19 cellular contexts compared by ENCODE assay signal in genomic region chr7:117172283-117172682, GRCh38.
A peak's percentile ranks its signal among the peaks of the same experiment; 100 is the strongest.
DNase-seq lines count a peak whose midpoint lies in the region; ATAC-seq and TF ChIP-seq lines count a peak whose summit lies in the region.
"Had no signal": no experiment of that assay in that cellular context is flagged by ENCODE, and none has a peak within 500 bp of the region (broad histone marks: within the 10 kb centered on the region; RNA-seq: fewer than 3 reads in every experiment).

No MANE protein-coding gene starts in this region.

- no peak overlapping the region for H3K4me3 ChIP-seq in cardiac muscle cell
- H3K4me3 ChIP-seq in hepatocyte, result no peak overlapping the region
- H3K4me3 ChIP-seq in colonic mucosa, result no peak overlapping the region
- H3K4me3 ChIP-seq: BLaER1, GM23248 had no signal

- whole genome bisulfite sequencing in hepatocyte (ENCODE audit: low lambda C conversion rate, missing lambda C conversion rate), result 57% methylated on average over 2 of the region's 2 CpGs

- H3K27me3 Mint-ChIP-seq in mesothelial cell of epicardium (ENCODE audit: low read depth), result no peaks in the 10 kb centered on the region
- H3K27me3 Mint-ChIP-seq: B cell; CD4-positive, CD25-positive, alpha-beta regulatory T cell had no signal

- H3K9me2 ChIP-seq in hepatocyte (replicated peaks; ENCODE audit: insufficient read depth), result no peaks in the 10 kb centered on the region

- intact Hi-C loops in left cardiac atrium (cut with DNase I), result no loop called here
- intact Hi-C loops in colonic mucosa (cut with DNase I), result no loop called here

- TF ChIP-seq CTCF in cardiac muscle cell (IDR thresholded peaks at IDR 0.05; ENCODE audit: low read depth, low read length) (no peak), hepatocyte (IDR thresholded peaks at IDR 0.05; ENCODE audit: poor library complexity) (no peak), mesothelial cell of epicardium (IDR thresholded peaks at IDR 0.05; ENCODE audit: unreplicated experiment) (no peak), colonic mucosa (IDR thresholded peaks at IDR 0.05) (no peak)

- no peak for ATAC-seq in left cardiac atrium
- ATAC-seq: CD8-positive, alpha-beta T cell had no signal

- H2AFZ ChIP-seq in hepatocyte, result no peak overlapping the region
- H2AFZ ChIP-seq: GM23248 had no signal

- H3K9me3 ChIP-seq in cardiac muscle cell (ENCODE audit: low read depth), result no peaks in the 10 kb centered on the region
- H3K9me3 ChIP-seq in hepatocyte (ENCODE audit: low read depth), result no peaks in the 10 kb centered on the region
- no peaks in the 10 kb centered on the region for H3K9me3 ChIP-seq in colonic mucosa
- H3K9me3 ChIP-seq: BLaER1, Caco-2 had no signal

- H3K27me3 ChIP-seq in cardiac muscle cell (no peaks in the 10 kb centered on the region), hepatocyte (no peaks in the 10 kb centered on the region), colonic mucosa (no peaks in the 10 kb centered on the region)
- H3K27me3 ChIP-seq: BLaER1 had no signal

- H3K9ac ChIP-seq in colonic mucosa (ENCODE audit: low read depth in 2 of 2, low read length in 2 of 2), result no peak overlapping the region
- H3K9ac ChIP-seq: BLaER1, GM23248 had no signal

- H3K4me3 Mint-ChIP-seq in mesothelial cell of epicardium, result no peak overlapping the region
- H3K4me3 Mint-ChIP-seq: B cell; CD4-positive, CD25-positive, alpha-beta regulatory T cell; CD8-positive, alpha-beta T cell had no signal

- H3K4me1 ChIP-seq in cardiac muscle cell (ENCODE audit: low read depth), result peaks cover 5% of the 10 kb centered on the region
- peaks cover 8% of the 10 kb centered on the region for H3K4me1 ChIP-seq in hepatocyte (ENCODE audit: insufficient read depth)
- H3K4me1 ChIP-seq in colonic mucosa, result no peaks in the 10 kb centered on the region
- H3K4me1 ChIP-seq: BLaER1, Caco-2 had no signal

- peaks cover 18% of the 10 kb centered on the region for H3K36me3 ChIP-seq in cardiac muscle cell
- peaks cover 4% of the 10 kb centered on the region for H3K36me3 ChIP-seq in hepatocyte (replicated peaks; ENCODE audit: insufficient read depth, low read depth)
- H3K36me3 ChIP-seq in colonic mucosa, result no peaks in the 10 kb centered on the region

- H3K4me2 ChIP-seq in hepatocyte, result no peak overlapping the region
- H3K4me2 ChIP-seq: BLaER1 had no signal

- H3K27ac Mint-ChIP-seq in mesothelial cell of epicardium, result peak overlapping the region; percentile 39
- H3K27ac Mint-ChIP-seq: B cell; CD4-positive, CD25-positive, alpha-beta regulatory T cell; CD8-positive, alpha-beta T cell had no signal

- peak overlapping the region; percentile 8 for H3K27ac ChIP-seq in cardiac muscle cell
- H3K27ac ChIP-seq in hepatocyte, result peak overlapping the region; percentile 47
- no peak overlapping the region for H3K27ac ChIP-seq in colonic mucosa
- H3K27ac ChIP-seq: 22Rv1, BLaER1, C4-2B, GM23248 had no signal

- no peaks in the 10 kb centered on the region for H3K79me2 ChIP-seq in hepatocyte

- H3K4me1 Mint-ChIP-seq in mesothelial cell of epicardium, result peaks cover 49% of the 10 kb centered on the region
- H3K4me1 Mint-ChIP-seq: B cell; CD4-positive, CD25-positive, alpha-beta regulatory T cell had no signal

- H3K9me3 Mint-ChIP-seq in mesothelial cell of epicardium, result no peaks in the 10 kb centered on the region
- H3K9me3 Mint-ChIP-seq: CD4-positive, CD25-positive, alpha-beta regulatory T cell; CD8-positive, alpha-beta T cell had no signal

- peaks cover 33% of the 10 kb centered on the region for H3K36me3 Mint-ChIP-seq in mesothelial cell of epicardium

- DNase-seq in cardiac muscle cell (ENCODE audit: low read depth in 1 of 2, low spot score in 1 of 2), result no peak
- no peak for DNase-seq in left cardiac atrium
- DNase-seq in hepatocyte (ENCODE audit: low spot score), result no peak
- DNase-seq in mesothelial cell of epicardium (ENCODE audit: low spot score in 2 of 2, unreplicated experiment in 2 of 2), result no peak
- no peak for DNase-seq in colonic mucosa
- DNase-seq in NCI-H1417 (lab: John Stamatoyannopoulos, UW), result no peak
- DNase-seq in stimulated activated CD4-positive, alpha-beta T cell treated with anti-CD3 and anti-CD28 coated beads, Interleukin-1b, Interleukin-23, amount 100 ng/mL, for 48 hours, result no peak
- DNase-seq: Caco-2; CD4-positive, CD25-positive, alpha-beta regulatory T cell; CD8-positive, alpha-beta T cell; DMS79 treated with DMSO at 0.1 percent for 48 hours; GF-D8; H7; HCEC 1CT had no signal

- H4K20me1 ChIP-seq in hepatocyte (ENCODE audit: insufficient read depth, poor library complexity, severe bottlenecking), result no peaks in the 10 kb centered on the region
- H4K20me1 ChIP-seq: BLaER1 had no signal
